Comparison of ENCODE assay signal across 17 cellular contexts in genomic region chr15:75920079-75920478, GRCh38.
"Had no signal": no experiment of that assay in that cellular context is flagged by ENCODE, and none has a peak within 500 bp of the region (broad histone marks: within the 10 kb centered on the region; RNA-seq: fewer than 3 reads in every experiment).

No MANE protein-coding gene starts in this region.

- H3K9me3 ChIP-seq: body of pancreas, heart left ventricle, left ventricle myocardium inferior, tibial artery, uterus had no signal

- H3K27me3 Mint-ChIP-seq: activated CD8-positive, alpha-beta T cell treated with anti-CD3 and anti-CD28 coated beads for 36 hours; activated naive CD8-positive, alpha-beta T cell treated with anti-CD3 and anti-CD28 coated beads, Interleukin-2, amount 50 U/mL, for 24 hours had no signal

- H3K27ac ChIP-seq: body of pancreas, foreskin keratinocyte, heart left ventricle, left ventricle myocardium inferior, skin epidermis, tibial artery, uterus had no signal

- H3K4me1 ChIP-seq: tibial artery, uterus had no signal

- ATAC-seq: activated CD8-positive, alpha-beta T cell treated with anti-CD3 and anti-CD28 coated beads for 36 hours; activated naive CD8-positive, alpha-beta T cell treated with anti-CD3 and anti-CD28 coated beads, Interleukin-2, amount 50 U/mL, for 24 hours; body of pancreas; foreskin keratinocyte; heart left ventricle had no signal

- H3K4me3 ChIP-seq: body of pancreas, heart left ventricle, left ventricle myocardium inferior, skin epidermis, tibial artery, uterus had no signal

- H3K36me3 ChIP-seq: uterus had no signal

- H3K27me3 ChIP-seq: body of pancreas, foreskin keratinocyte, heart left ventricle, tibial artery, uterus had no signal

- H3K4me3 Mint-ChIP-seq: activated CD8-positive, alpha-beta T cell treated with anti-CD3 and anti-CD28 coated beads for 36 hours; activated naive CD8-positive, alpha-beta T cell treated with anti-CD3 and anti-CD28 coated beads, Interleukin-2, amount 50 U/mL, for 24 hours; activated T-helper 1 cell treated with anti-CD3 and anti-CD28 coated beads, Interleukin-12 subunit alpha, Interleukin-12 subunit beta, Interleukin-2, Interleukin-4 antibody, amounts not matched to agents 30 ng/mL and 10 ng/mL and 1 ng/mL, durations not matched to agents 14 hours and 24 hours and 36 hours; nephron progenitor cell had no signal

- H3K4me1 Mint-ChIP-seq: nephron progenitor cell had no signal

- H3K9me3 Mint-ChIP-seq: activated CD8-positive, alpha-beta T cell treated with anti-CD3 and anti-CD28 coated beads for 36 hours; activated naive CD8-positive, alpha-beta T cell treated with anti-CD3 and anti-CD28 coated beads, Interleukin-2, amount 50 U/mL, for 24 hours; activated T-helper 1 cell treated with anti-CD3 and anti-CD28 coated beads, Interleukin-12 subunit alpha, Interleukin-12 subunit beta, Interleukin-2, Interleukin-4 antibody, amounts not matched to agents 30 ng/mL and 10 ng/mL and 1 ng/mL, durations not matched to agents 14 hours and 24 hours and 36 hours; nephron progenitor cell had no signal

- H3K27ac Mint-ChIP-seq: activated CD8-positive, alpha-beta T cell treated with anti-CD3 and anti-CD28 coated beads for 36 hours; activated naive CD8-positive, alpha-beta T cell treated with anti-CD3 and anti-CD28 coated beads, Interleukin-2, amount 50 U/mL, for 24 hours; activated T-helper 1 cell treated with anti-CD3 and anti-CD28 coated beads, Interleukin-12 subunit alpha, Interleukin-12 subunit beta, Interleukin-2, Interleukin-4 antibody, amounts not matched to agents 30 ng/mL and 10 ng/mL and 1 ng/mL, durations not matched to agents 14 hours and 24 hours and 36 hours had no signal

- DNase-seq: activated CD4-positive, alpha-beta T cell treated with anti-CD3 and anti-CD28 coated beads for 1 hour; activated CD8-positive, alpha-beta memory T cell treated with anti-CD3 and anti-CD28 coated beads, Interleukin-2, amount 50 U/mL, for 4 hours; activated CD8-positive, alpha-beta T cell treated with anti-CD3 and anti-CD28 coated beads for 36 hours; activated naive CD4-positive, alpha-beta T cell treated with Interleukin-2 at 50 U/mL for 16 hours; activated naive CD8-positive, alpha-beta T cell treated with anti-CD3 and anti-CD28 coated beads, Interleukin-2, amount 50 U/mL, for 24 hours; foreskin keratinocyte; heart left ventricle; islet precursor cell; left ventricle myocardium inferior; mesendoderm; nephron progenitor cell; T-helper 9 cell; tibial artery; uterus had no signal
